ENCODE assay signal across 19 cellular contexts in genomic region chr16:22071352-22071923, GRCh38. TPM values are rescaled to one million over a fixed set of nuclear protein-coding genes. Genes with fewer than 3 reads are reported as not detected.
DNase-seq lines count a peak whose midpoint lies in the region; TF ChIP-seq lines count a peak whose summit lies in the region.
"Had no signal": no experiment of that assay in that cellular context is flagged by ENCODE, and none has a peak within 500 bp of the region (broad histone marks: within the 10 kb centered on the region; RNA-seq: fewer than 3 reads in every experiment).

No MANE protein-coding gene starts in this region.

- H2AFZ ChIP-seq in neural progenitor cell (replicated peaks): no peak overlapping the region
- H2AFZ ChIP-seq: GM23248, parathyroid adenoma had no signal

- POLR2A ChIA-PET in AG04450 (lab: Yijun Ruan, JAX): interaction anchor here (1.3 kb wide), 1 partner anchor 64 kb away, joined by 7 read pairs; the partner anchor contains the start of gene MOSMO

- no peaks in the 10 kb centered on the region for H3K27me3 ChIP-seq in AG04450 (ENCODE audit: control insufficient read depth, insufficient read depth, low read length)
- no peaks in the 10 kb centered on the region for H3K27me3 ChIP-seq in neural progenitor cell
- H3K27me3 ChIP-seq: spleen had no signal

- H3K79me2 ChIP-seq in neural progenitor cell (ENCODE audit: low read depth): peaks cover 24% of the 10 kb centered on the region

- intact Hi-C loops in activated naive CD4-positive, alpha-beta T cell treated with anti-CD3 and anti-CD28 coated beads for 36 hours (cut with micrococcal nuclease): no loop called here

- CTCF ChIA-PET in AG04450 (lab: Charles Lee): interaction anchor here (1.5 to 2.7 kb wide), 4 partner anchors 27 to 117 kb away, joined by 4 to 12 read pairs (median 8); no protein-coding TSS in a partner anchor
- CTCF ChIA-PET in activated naive CD4-positive, alpha-beta T cell treated with anti-CD3 and anti-CD28 coated beads for 36 hours (lab: Charles Lee): interaction anchor here (0.8 to 2.6 kb wide), 4 partner anchors 27 to 414 kb away, joined by 3 to 13 read pairs (median 3); no protein-coding TSS in a partner anchor

- no peak overlapping the region for H3K4me2 ChIP-seq in neural progenitor cell
- H3K4me2 ChIP-seq: SK-N-SH had no signal

- H3K27ac ChIP-seq in AG04450 (ENCODE audit: low read depth, low read length) (peak overlapping the region; percentile 25), neural progenitor cell (peak overlapping the region; percentile 10)
- H3K27ac ChIP-seq: GM23248, parathyroid adenoma, spleen had no signal

- H3K36me3 ChIP-seq in neural progenitor cell: no peaks in the 10 kb centered on the region

- H3K27me3 Mint-ChIP-seq in neural progenitor cell (ENCODE audit: insufficient read depth, low read depth): no peaks in the 10 kb centered on the region
- no peaks in the 10 kb centered on the region for H3K27me3 Mint-ChIP-seq in activated naive CD4-positive, alpha-beta T cell treated with anti-CD3 and anti-CD28 coated beads for 36 hours (ENCODE audit: low read depth)
- H3K27me3 Mint-ChIP-seq: stimulated activated naive B cell treated with anti-CD40 and anti-IgM and Interleukin-4, amounts not matched to agents 10 μg/mL and 1 μg/mL and 100 μg/mL, for 72 hours had no signal

- peaks cover 7% of the 10 kb centered on the region for H3K9me3 Mint-ChIP-seq in neural progenitor cell
- peaks cover 9% of the 10 kb centered on the region for H3K9me3 Mint-ChIP-seq in activated naive CD4-positive, alpha-beta T cell treated with anti-CD3 and anti-CD28 coated beads for 36 hours

- DNase-seq in AG04450 (ENCODE audit: low read depth, low spot score): no peak
- peak; percentile 37 for DNase-seq in NCI-H1694 treated with DMSO at 0.1 percent for 48 hours (lab: John Stamatoyannopoulos, UW)
- DNase-seq in dermis microvascular lymphatic vessel endothelial cell (ENCODE audit: low read depth in 2 of 2): peak; percentile 15 to 16
- peak; percentile 29 for DNase-seq in neural progenitor cell (ENCODE audit: low spot score)
- no peak for DNase-seq in NCI-H1930 (lab: John Stamatoyannopoulos, UW)
- no peak for DNase-seq in SW480 (ENCODE audit: low spot score)
- DNase-seq in activated naive CD4-positive, alpha-beta T cell treated with anti-CD3 and anti-CD28 coated beads for 36 hours: no peak
- DNase-seq in DMS53 (lab: John Stamatoyannopoulos, UW): no peak
- DNase-seq: activated CD4-positive, alpha-beta T cell treated with anti-CD3 and anti-CD28 coated beads for 4 hours; activated CD8-positive, alpha-beta memory T cell treated with anti-CD3 and anti-CD28 coated beads, Interleukin-2, amount 50 U/mL, for 48 hours; activated naive CD4-positive, alpha-beta T cell; left colon; NCI-H1105; OCI-M1; SK-N-SH; spleen; stimulated activated naive B cell treated with anti-CD40 and anti-IgM and Interleukin-4, amounts not matched to agents 10 μg/mL and 1 μg/mL and 100 μg/mL, for 72 hours had no signal

- no peak overlapping the region for H3K27ac Mint-ChIP-seq in neural progenitor cell
- H3K27ac Mint-ChIP-seq in activated naive CD4-positive, alpha-beta T cell treated with anti-CD3 and anti-CD28 coated beads for 36 hours: no peak overlapping the region
- H3K27ac Mint-ChIP-seq: stimulated activated naive B cell treated with anti-CD40 and anti-IgM and Interleukin-4, amounts not matched to agents 10 μg/mL and 1 μg/mL and 100 μg/mL, for 72 hours had no signal

- H3F3A ChIP-seq in neural progenitor cell (ENCODE audit: low read depth): no peaks in the 10 kb centered on the region

- H3K36me3 Mint-ChIP-seq in neural progenitor cell: peaks cover 4% of the 10 kb centered on the region
- peaks cover 9% of the 10 kb centered on the region for H3K36me3 Mint-ChIP-seq in activated naive CD4-positive, alpha-beta T cell treated with anti-CD3 and anti-CD28 coated beads for 36 hours (ENCODE audit: low read depth)

- H3K9ac ChIP-seq in neural progenitor cell: no peak overlapping the region
- H3K9ac ChIP-seq: GM23248, parathyroid adenoma, SK-N-SH had no signal

- H3K9me3 ChIP-seq in AG04450 (ENCODE audit: control insufficient read depth, insufficient read depth, low read length): peaks cover 4% of the 10 kb centered on the region; the same call in 1 of the 2 replicates
- no peaks in the 10 kb centered on the region for H3K9me3 ChIP-seq in neural progenitor cell (ENCODE audit: low read depth)
- H3K9me3 ChIP-seq: SK-N-SH had no signal

- peaks cover 7% of the 10 kb centered on the region for H4K20me1 ChIP-seq in neural progenitor cell (ENCODE audit: low read depth)

- H3K4me1 Mint-ChIP-seq in neural progenitor cell: no peaks in the 10 kb centered on the region
- peaks cover 7% of the 10 kb centered on the region for H3K4me1 Mint-ChIP-seq in activated naive CD4-positive, alpha-beta T cell treated with anti-CD3 and anti-CD28 coated beads for 36 hours (ENCODE audit: low read depth)

- TF ChIP-seq CTCF in AG04450 (IDR thresholded peaks at IDR 0.05; ENCODE audit: low read depth, low read length) (no peak), neural progenitor cell (IDR thresholded peaks at IDR 0.05) (no peak)

- no peak overlapping the region for H3K4me3 Mint-ChIP-seq in neural progenitor cell
- no peak overlapping the region for H3K4me3 Mint-ChIP-seq in activated naive CD4-positive, alpha-beta T cell treated with anti-CD3 and anti-CD28 coated beads for 36 hours
- H3K4me3 Mint-ChIP-seq: stimulated activated naive B cell treated with anti-CD40 and anti-IgM and Interleukin-4, amounts not matched to agents 10 μg/mL and 1 μg/mL and 100 μg/mL, for 72 hours had no signal

- no peak overlapping the region for H3K4me3 ChIP-seq in AG04450 (ENCODE audit: low read depth, low read length)
- H3K4me3 ChIP-seq in neural progenitor cell: no peak overlapping the region
- H3K4me3 ChIP-seq: GM23248, spleen had no signal

- peaks cover 19% of the 10 kb centered on the region for H3K4me1 ChIP-seq in neural progenitor cell

RNA-seq across cellular contexts. Expression of gene VWA3A, which starts 20.9 kb away (rescaled TPM):
- polyA plus RNA-seq in AG04450 (2011; rRNA removed): not detected in 2 replicates
- polyA minus RNA-seq in AG04450 (2011; rRNA and poly(A)+ RNA removed): not detected in 2 replicates
- total RNA-seq in dermis microvascular lymphatic vessel endothelial cell: 0.13 TPM in 1 of 2 replicates, not detected in the other
- 0.56 and 1.0 TPM in 2 replicates for total RNA-seq in neural progenitor cell (ENCODE audit: low replicate concordance)
- total RNA-seq in activated naive CD4-positive, alpha-beta T cell treated with anti-CD3 and anti-CD28 coated beads for 36 hours: not detected
- total RNA-seq: GM23248, left colon had no signal
- polyA plus RNA-seq: GM23248, SK-N-SH had no signal

Comparison
In these comparisons a context has a peak if more than half of its experiments do, and no peak if none do; other contexts are left out.
1. DNase-seq: peak in NCI-H1694 treated with DMSO at 0.1 percent for 48 hours (single experiment), dermis microvascular lymphatic vessel endothelial cell (2 of 2) and neural progenitor cell (single experiment); none in AG04450 (single experiment), NCI-H1930 (0 of 2), SW480 (single experiment), activated naive CD4-positive, alpha-beta T cell treated with anti-CD3 and anti-CD28 coated beads for 36 hours (single experiment) and DMS53 (single experiment).